15 cellular contexts compared by ENCODE assay signal in the genomic region with DNA sequence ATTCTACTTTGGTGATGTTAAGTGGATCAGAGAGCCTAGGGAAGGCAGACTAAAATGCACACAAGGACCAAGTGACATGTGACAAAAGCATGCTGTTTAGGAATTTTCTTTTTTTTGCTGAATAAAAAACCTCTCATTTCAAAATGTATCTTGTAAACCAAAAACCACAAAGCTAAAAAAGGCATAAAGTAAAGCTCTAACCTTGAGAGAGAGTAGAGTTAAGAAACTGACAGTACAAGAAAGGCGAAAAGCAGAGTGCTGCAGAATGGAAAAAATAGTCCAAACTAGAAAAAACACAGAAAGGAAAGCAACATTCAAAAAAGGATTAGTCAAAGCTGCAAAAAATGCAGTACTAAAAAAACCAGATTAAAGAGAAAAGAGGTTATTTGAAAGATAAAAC.
A peak's percentile ranks its signal among the peaks of the same experiment; 100 is the strongest.
DNase-seq lines count a peak whose midpoint lies in the region; ATAC-seq and TF ChIP-seq lines count a peak whose summit lies in the region.
"Had no signal": no experiment of that assay in that cellular context is flagged by ENCODE, and none has a peak within 500 bp of the region (broad histone marks: within the 10 kb centered on the region; RNA-seq: fewer than 3 reads in every experiment).

No MANE protein-coding gene starts in this region.

- peak overlapping the region; percentile 72 for H3K27ac Mint-ChIP-seq in activated CD4-positive, alpha-beta T cell treated with anti-CD3 and anti-CD28 coated beads, Interleukin-2, amount 10 ng/mL, durations not matched to agents 24 days and 14 days
- peak overlapping the region; percentile 56 for H3K27ac Mint-ChIP-seq in activated T-helper 2 cell treated with anti-CD3 and anti-CD28 coated beads, Interferon-gamma antibody, Interleukin-2, Interleukin-4, amounts not matched to agents 10 μg/mL and 5 μg/mL and 100 μg/mL, durations not matched to agents 14 hours and 24 hours and 36 hours
- peak overlapping the region; percentile 39 for H3K27ac Mint-ChIP-seq in nephron progenitor cell
- H3K27ac Mint-ChIP-seq: activated naive CD8-positive, alpha-beta T cell had no signal

- H3K36me3 Mint-ChIP-seq in activated CD4-positive, alpha-beta T cell treated with anti-CD3 and anti-CD28 coated beads, Interleukin-2, amount 10 ng/mL, durations not matched to agents 24 days and 14 days (ENCODE audit: low read depth), result peaks cover 42% of the 10 kb centered on the region
- peaks cover 69% of the 10 kb centered on the region for H3K36me3 Mint-ChIP-seq in activated T-helper 2 cell treated with anti-CD3 and anti-CD28 coated beads, Interferon-gamma antibody, Interleukin-2, Interleukin-4, amounts not matched to agents 10 μg/mL and 5 μg/mL and 100 μg/mL, durations not matched to agents 14 hours and 24 hours and 36 hours (ENCODE audit: low read depth)
- H3K36me3 Mint-ChIP-seq in nephron progenitor cell (ENCODE audit: low read depth), result peaks cover 20% of the 10 kb centered on the region

- no peaks in the 10 kb centered on the region for H3K9me3 Mint-ChIP-seq in activated CD4-positive, alpha-beta T cell treated with anti-CD3 and anti-CD28 coated beads, Interleukin-2, amount 10 ng/mL, durations not matched to agents 24 days and 14 days
- H3K9me3 Mint-ChIP-seq in activated T-helper 2 cell treated with anti-CD3 and anti-CD28 coated beads, Interferon-gamma antibody, Interleukin-2, Interleukin-4, amounts not matched to agents 10 μg/mL and 5 μg/mL and 100 μg/mL, durations not matched to agents 14 hours and 24 hours and 36 hours, result no peaks in the 10 kb centered on the region
- H3K9me3 Mint-ChIP-seq in nephron progenitor cell, result no peaks in the 10 kb centered on the region

- no peak for DNase-seq in activated CD4-positive, alpha-beta T cell treated with anti-CD3 and anti-CD28 coated beads, Interleukin-2, amount 10 ng/mL, durations not matched to agents 24 days and 14 days
- DNase-seq in activated CD4-positive, alpha-beta T cell treated with anti-CD3 and anti-CD28 coated beads for 1 hour, result no peak
- DNase-seq in activated T-helper 2 cell treated with anti-CD3 and anti-CD28 coated beads, Interferon-gamma antibody, Interleukin-2, Interleukin-4, amounts not matched to agents 10 μg/mL and 5 μg/mL and 100 μg/mL, durations not matched to agents 14 hours and 24 hours and 36 hours (ENCODE audit: low spot score), result no peak
- DNase-seq in nephron progenitor cell (no peak), NCI-H226 (no peak), DMS79 treated with DMSO at 0.1 percent for 48 hours (lab: John Stamatoyannopoulos, UW) (no peak), Right ventricle myocardium inferior (ENCODE audit: missing footprints) (no peak)
- DNase-seq: 8988T; effector CD8-positive, alpha-beta T cell; NCI-H146; NCI-H2227 treated with DMSO at 0.1 percent for 48 hours; Right ventricle myocardium superior; tibial artery had no signal

- TF ChIP-seq CTCF in nephron progenitor cell (IDR thresholded peaks at IDR 0.05), result no peak

- no peaks in the 10 kb centered on the region for H3K27me3 Mint-ChIP-seq in activated CD4-positive, alpha-beta T cell treated with anti-CD3 and anti-CD28 coated beads, Interleukin-2, amount 10 ng/mL, durations not matched to agents 24 days and 14 days
- H3K27me3 Mint-ChIP-seq in activated T-helper 2 cell treated with anti-CD3 and anti-CD28 coated beads, Interferon-gamma antibody, Interleukin-2, Interleukin-4, amounts not matched to agents 10 μg/mL and 5 μg/mL and 100 μg/mL, durations not matched to agents 14 hours and 24 hours and 36 hours (ENCODE audit: low read depth), result no peaks in the 10 kb centered on the region
- no peaks in the 10 kb centered on the region for H3K27me3 Mint-ChIP-seq in nephron progenitor cell (ENCODE audit: low read depth, poor library complexity)
- H3K27me3 Mint-ChIP-seq: activated naive CD8-positive, alpha-beta T cell had no signal

- no peak overlapping the region for H3K4me3 Mint-ChIP-seq in activated CD4-positive, alpha-beta T cell treated with anti-CD3 and anti-CD28 coated beads, Interleukin-2, amount 10 ng/mL, durations not matched to agents 24 days and 14 days
- no peak overlapping the region for H3K4me3 Mint-ChIP-seq in activated T-helper 2 cell treated with anti-CD3 and anti-CD28 coated beads, Interferon-gamma antibody, Interleukin-2, Interleukin-4, amounts not matched to agents 10 μg/mL and 5 μg/mL and 100 μg/mL, durations not matched to agents 14 hours and 24 hours and 36 hours (ENCODE audit: low read depth)
- no peak overlapping the region for H3K4me3 Mint-ChIP-seq in nephron progenitor cell
- H3K4me3 Mint-ChIP-seq: activated naive CD8-positive, alpha-beta T cell had no signal

- H3K4me1 Mint-ChIP-seq in activated CD4-positive, alpha-beta T cell treated with anti-CD3 and anti-CD28 coated beads, Interleukin-2, amount 10 ng/mL, durations not matched to agents 24 days and 14 days, result peaks cover 29% of the 10 kb centered on the region
- H3K4me1 Mint-ChIP-seq in activated T-helper 2 cell treated with anti-CD3 and anti-CD28 coated beads, Interferon-gamma antibody, Interleukin-2, Interleukin-4, amounts not matched to agents 10 μg/mL and 5 μg/mL and 100 μg/mL, durations not matched to agents 14 hours and 24 hours and 36 hours (ENCODE audit: low read depth), result peaks cover 67% of the 10 kb centered on the region
- no peaks in the 10 kb centered on the region for H3K4me1 Mint-ChIP-seq in nephron progenitor cell

- ATAC-seq in HG02885 (IDR thresholded peaks at IDR 0.05; ENCODE audit: poor library complexity, unreplicated experiment), result peak; percentile 37
- ATAC-seq in Right ventricle myocardium inferior, result no peak

- intact Hi-C loops in activated CD4-positive, alpha-beta T cell treated with anti-CD3 and anti-CD28 coated beads, Interleukin-2, amount 10 ng/mL, durations not matched to agents 24 days and 14 days (cut with micrococcal nuclease), result loop anchor here (5.0 to 10.0 kb wide), 2 partner anchors 75 to 322 kb away; a partner anchor contains a TSS
- intact Hi-C loops in activated T-helper 2 cell treated with anti-CD3 and anti-CD28 coated beads, Interferon-gamma antibody, Interleukin-2, Interleukin-4, amounts not matched to agents 10 μg/mL and 5 μg/mL and 100 μg/mL, durations not matched to agents 14 hours and 24 hours and 36 hours (cut with micrococcal nuclease), result loop anchor here (1.0 to 10.0 kb wide), 3 partner anchors 12 to 475 kb away; no protein-coding TSS in a partner anchor
- intact Hi-C loops in Right ventricle myocardium inferior (cut with DNase I), result no loop called here
